ENCODE assay signal across 14 cellular contexts in genomic region chr6:7114744-7115451, GRCh38. TPM values are rescaled to one million over a fixed set of nuclear protein-coding genes. Genes with fewer than 3 reads are reported as not detected.
DNase-seq lines count a peak whose midpoint lies in the region; FAIRE-seq and TF ChIP-seq lines count a peak whose summit lies in the region.
"Had no signal": no experiment of that assay in that cellular context is flagged by ENCODE, and none has a peak within 500 bp of the region (broad histone marks: within the 10 kb centered on the region; RNA-seq: fewer than 3 reads in every experiment).

No MANE protein-coding gene starts in this region.

- 31 to 54% (median 45%) methylated on average over 9 of the region's 9 CpGs for whole genome bisulfite sequencing in small intestine, 3 donors

- FAIRE-seq in small intestine (lab: Jason Lieb, UNC) (no peak), GM19239 (lab: Jason Lieb, UNC) (no peak)

- CTCF ChIA-PET in RWPE1 (lab: Yijun Ruan, JAX): interaction anchor here (0.6 to 0.9 kb wide), 2 partner anchors 122 to 391 kb away, joined by 3 read pairs; no protein-coding TSS in a partner anchor

- no peak overlapping the region for H3K4me3 ChIP-seq in small intestine (ENCODE audit: low read depth in 1 of 2, low read length in 2 of 2)

- H3K4me1 ChIP-seq in small intestine (ENCODE audit: control insufficient read depth in 2 of 2, insufficient read depth in 1 of 2, low read depth in 1 of 2, low read length in 1 of 2): peaks cover 12 to 14% of the 10 kb centered on the region in 2 donors

- no peaks in the 10 kb centered on the region for H3K27me3 ChIP-seq in small intestine (ENCODE audit: control insufficient read depth in 2 of 2, insufficient read depth in 2 of 2, low read length in 2 of 2)

- H3K27ac ChIP-seq in RWPE1 (peak overlapping the region; percentile 62), small intestine (ENCODE audit: low read depth in 1 of 2, low read length in 1 of 2) (peak overlapping the region; percentile 55 to 71)

- DNase-seq in D341Med (ENCODE audit: low spot score) (peak; percentile 12), RWPE1 (ENCODE audit: low spot score) (no peak), left kidney (ENCODE audit: low read depth, low spot score) (peak; percentile 63), small intestine (no peak), NCI-H2081 treated with DMSO at 0.1 percent for 48 hours (lab: John Stamatoyannopoulos, UW) (no peak), GM19239 (ENCODE audit: insufficient read length, low spot score) (no peak), head of caudate nucleus (no peak)
- DNase-seq: activated CD4-positive, alpha-beta memory T cell treated with anti-CD3 and anti-CD28 coated beads, Interleukin-2, amount 10 ng/mL, durations not matched to agents 7 days and 5 days; Caco-2; hippocampal formation; NCI-H146; NCI-H526; RPMI8226; stimulated activated CD4-positive, alpha-beta T cell treated with anti-CD3 and anti-CD28 coated beads, Interleukin-2, amount 100 ng/mL, for 48 hours had no signal

- no peak for TF ChIP-seq CTCF in RWPE1 (conservative IDR thresholded peaks at IDR 0.05; ENCODE audit: low read depth)

- no peaks in the 10 kb centered on the region for H3K9me3 ChIP-seq in small intestine (ENCODE audit: control insufficient read depth, low read depth)
- H3K9me3 ChIP-seq: Caco-2 had no signal

- intact Hi-C loops in head of caudate nucleus (cut with DNase I): loop anchor here (10.0 kb wide), 1 partner anchor 120 kb away; no protein-coding TSS in a partner anchor

- POLR2A ChIA-PET in RWPE1 (lab: Yijun Ruan, JAX; ENCODE audit: low non-redundant PET): no interaction called here

- H3K36me3 ChIP-seq in small intestine (ENCODE audit: control insufficient read depth in 2 of 2, insufficient read depth in 2 of 2, low read length in 2 of 2): no peaks in the 10 kb centered on the region

RNA-seq across cellular contexts. Expression of gene RREB1, which starts 7.1 kb away (rescaled TPM):
- 10 to 100 TPM in 2 of 3 donors, 1 to 10 TPM in 1; 6.5 to 12.7 (median 10.3) TPM for polyA plus RNA-seq in small intestine

Comparison
In these comparisons a context has a peak if more than half of its experiments do, and no peak if none do; other contexts are left out.
1. DNase-seq: peak in D341Med (single experiment) and left kidney (single experiment); none in RWPE1 (single experiment), small intestine (single experiment), NCI-H2081 treated with DMSO at 0.1 percent for 48 hours (single experiment), GM19239 (single experiment) and head of caudate nucleus (0 of 42).